In the genomic region with DNA sequence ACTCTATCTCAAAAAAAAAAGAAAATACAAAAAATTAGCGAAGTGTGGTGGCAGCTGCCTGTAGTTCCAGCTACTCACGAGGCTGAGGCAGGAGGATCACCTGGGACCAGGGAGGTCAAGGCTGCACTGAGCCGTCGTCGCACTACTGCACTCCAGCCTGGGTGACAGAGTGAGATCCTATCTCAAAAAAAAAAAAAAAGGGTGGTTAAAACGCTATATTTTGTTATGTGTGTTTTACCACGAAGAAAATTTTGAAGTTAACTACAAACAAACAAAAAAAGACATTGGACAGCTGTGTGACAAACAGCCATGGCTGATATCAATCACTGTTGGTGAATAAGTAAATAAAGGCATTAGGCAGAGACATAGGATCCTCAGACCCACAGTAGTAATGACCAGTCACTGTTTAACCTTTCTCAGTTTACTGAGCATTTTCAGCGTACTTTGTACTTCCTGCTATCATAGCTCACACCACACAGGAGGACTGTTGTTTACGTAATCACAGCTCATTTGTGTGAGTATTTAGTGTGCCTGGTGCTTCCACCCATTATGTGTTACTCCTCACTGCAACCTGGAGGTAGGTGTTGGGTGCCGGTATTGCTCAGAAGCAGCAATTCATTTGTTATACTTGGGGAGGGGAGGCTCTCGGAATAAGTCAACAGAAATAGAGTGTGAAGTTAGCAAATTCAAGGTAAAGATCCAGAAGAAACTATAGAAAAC, we compare ENCODE assay signal across 18 cellular contexts. TPM values are rescaled to one million over a fixed set of nuclear protein-coding genes. Genes with fewer than 3 reads are reported as not detected.
DNase-seq lines count a peak whose midpoint lies in the region; ATAC-seq and TF ChIP-seq lines count a peak whose summit lies in the region.
"Had no signal": no experiment of that assay in that cellular context is flagged by ENCODE, and none has a peak within 500 bp of the region (broad histone marks: within the 10 kb centered on the region; RNA-seq: fewer than 3 reads in every experiment).

No MANE protein-coding gene starts in this region.

- H2AK5ac ChIP-seq in mesendoderm (ENCODE audit: low read length), result no peak overlapping the region

- H3K36me3 ChIP-seq in Panc1 (ENCODE audit: control insufficient read depth, insufficient read depth, low read length) (no peaks in the 10 kb centered on the region), mesendoderm (ENCODE audit: control insufficient read depth, insufficient read depth, low read length) (no peaks in the 10 kb centered on the region)
- no peaks in the 10 kb centered on the region for H3K36me3 ChIP-seq in CD8-positive, alpha-beta memory T cell (ENCODE audit: insufficient read depth, low read length)
- H3K36me3 ChIP-seq: heart right ventricle, tibial nerve had no signal

- no peak overlapping the region for H3K23ac ChIP-seq in mesendoderm (ENCODE audit: low read length)

- no peaks in the 10 kb centered on the region for H3K9me3 ChIP-seq in Panc1 (ENCODE audit: control insufficient read depth, insufficient read depth, low read depth, low read length)
- no peaks in the 10 kb centered on the region for H3K9me3 ChIP-seq in CD8-positive, alpha-beta memory T cell (ENCODE audit: low read length)
- H3K9me3 ChIP-seq: heart right ventricle, tibial nerve had no signal

- H3K27me3 Mint-ChIP-seq in CD8-positive, alpha-beta memory T cell, result peaks cover 3 to 6% of the 10 kb centered on the region in 2 donors

- H3K4me3 ChIP-seq in Panc1 (ENCODE audit: low read depth in 2 of 2, low read length in 2 of 2) (no peak overlapping the region), mesendoderm (ENCODE audit: low read length) (no peak overlapping the region), lower leg skin (ENCODE audit: low read depth, poor library complexity, severe bottlenecking) (no peak overlapping the region)
- H3K4me3 ChIP-seq in CD8-positive, alpha-beta memory T cell (ENCODE audit: low read length), result no peak overlapping the region
- H3K4me3 ChIP-seq: heart right ventricle, lung, tibial nerve had no signal

- no peaks in the 10 kb centered on the region for H3K79me1 ChIP-seq in mesendoderm (ENCODE audit: low read length)

- intact Hi-C loops in Panc1 (cut with micrococcal nuclease; ENCODE audit: unreplicated experiment), result no loop called here
- intact Hi-C loops in lower leg skin (cut with DNase I; ENCODE audit: low total_unique reads), result no loop called here

- BruUV-seq in Panc1 (replicated peaks; lab: Mats Ljungman, UMichigan), result no TSS peak

- CTCF ChIA-PET in Panc1 (lab: Charles Lee), result no interaction called here
- CTCF ChIA-PET in CD8-positive, alpha-beta memory T cell (lab: Charles Lee), result no interaction called here

- no peak overlapping the region for H3K56ac ChIP-seq in mesendoderm (ENCODE audit: low read length)

- H2BK15ac ChIP-seq in mesendoderm (replicated peaks; ENCODE audit: low read depth), result no peak overlapping the region

- peak overlapping the region in 1 of 8 donors; percentile 12 for H3K27ac Mint-ChIP-seq in CD8-positive, alpha-beta memory T cell

- no peak overlapping the region for H3K4me3 Mint-ChIP-seq in CD8-positive, alpha-beta memory T cell
- H3K4me3 Mint-ChIP-seq: activated T-cell treated with anti-CD3 and anti-CD28 coated beads, Interleukin-2, amount 50 U/mL, for 4 hours had no signal

- no peak overlapping the region for H2BK120ac ChIP-seq in mesendoderm (ENCODE audit: low read depth, low read length)

- H2BK5ac ChIP-seq in mesendoderm (ENCODE audit: low read length), result no peak overlapping the region

- H3K9ac ChIP-seq in mesendoderm (ENCODE audit: low read length), result no peak overlapping the region

- no peak overlapping the region for H3K18ac ChIP-seq in mesendoderm (ENCODE audit: low read length)

- no peak overlapping the region for H3K4me2 ChIP-seq in mesendoderm (ENCODE audit: low read length)

- no peaks in the 10 kb centered on the region for H3K36me3 Mint-ChIP-seq in CD8-positive, alpha-beta memory T cell

- no peak for TF ChIP-seq POLR2A in lower leg skin (IDR thresholded peaks at IDR 0.05)

- H3K27ac ChIP-seq in Panc1 (ENCODE audit: low read length) (no peak overlapping the region), mesendoderm (ENCODE audit: low read depth, low read length) (no peak overlapping the region)
- no peak overlapping the region for H3K27ac ChIP-seq in CD8-positive, alpha-beta memory T cell (ENCODE audit: low read depth, low read length)
- H3K27ac ChIP-seq: heart right ventricle, tibial nerve had no signal

- POLR2A ChIA-PET in Panc1 (lab: Charles Lee), result no interaction called here
- POLR2A ChIA-PET in CD8-positive, alpha-beta memory T cell (lab: Charles Lee), result no interaction called here

- H4K5ac ChIP-seq in mesendoderm (ENCODE audit: low read length), result no peak overlapping the region

- peak; percentile 28; the same call in 1 of the 2 replicates for ATAC-seq in Panc1
- ATAC-seq in GM21529 (IDR thresholded peaks at IDR 0.05; ENCODE audit: unreplicated experiment), result no peak
- ATAC-seq: activated T-cell treated with anti-CD3 and anti-CD28 coated beads, Interleukin-2, amount 50 U/mL, for 4 hours; heart right ventricle; SK-N-SH treated with all-trans-retinoic acid at 6 μM for 48 hours had no signal

- H4K8ac ChIP-seq in mesendoderm (ENCODE audit: low read depth, low read length), result no peak overlapping the region

- peaks cover 0 to under 1% (median 0%) of the 10 kb centered on the region in 5 donors for H3K9me3 Mint-ChIP-seq in CD8-positive, alpha-beta memory T cell
- H3K9me3 Mint-ChIP-seq: activated T-cell treated with anti-CD3 and anti-CD28 coated beads, Interleukin-2, amount 50 U/mL, for 4 hours had no signal

- no peak for TF ChIP-seq CTCF in Panc1 (IDR thresholded peaks at IDR 0.05)
- no peak for TF ChIP-seq CTCF in lower leg skin (IDR thresholded peaks at IDR 0.05)

- in situ Hi-C loops in Panc1 (cut with HindIII; ENCODE audit: low pct_unique_long_range_greater_than_20kb, low sequenced_read_pairs), result no loop called here

- H3K4ac ChIP-seq in mesendoderm (ENCODE audit: low read depth, low read length), result no peak overlapping the region

- WGBS in mesendoderm (ENCODE audit: extremely low coverage, insufficient coverage, low lambda C conversion rate), result no CpG with 5 or more reads among the region's 11 CpGs
- WGBS in lower leg skin, 2 donors, result 80 to 83% methylated on average over 11 of the region's 11 CpGs

- no peaks in the 10 kb centered on the region for H3K4me1 Mint-ChIP-seq in CD8-positive, alpha-beta memory T cell

- H3K27me3 ChIP-seq in Panc1 (ENCODE audit: control insufficient read depth, insufficient read depth, low read length) (no peaks in the 10 kb centered on the region), mesendoderm (ENCODE audit: insufficient read depth, low read length, poor library complexity) (no peaks in the 10 kb centered on the region)
- no peaks in the 10 kb centered on the region for H3K27me3 ChIP-seq in CD8-positive, alpha-beta memory T cell (ENCODE audit: insufficient read depth, low read length, poor library complexity, severe bottlenecking)
- H3K27me3 ChIP-seq: heart right ventricle, tibial nerve had no signal

- no peaks in the 10 kb centered on the region for H3K79me2 ChIP-seq in mesendoderm (ENCODE audit: control insufficient read depth, insufficient read depth, low read length)

- H3K4me1 ChIP-seq in Panc1 (ENCODE audit: control insufficient read depth, insufficient read depth, low read length) (no peaks in the 10 kb centered on the region), mesendoderm (ENCODE audit: control insufficient read depth, low read depth, low read length) (no peaks in the 10 kb centered on the region)
- no peaks in the 10 kb centered on the region for H3K4me1 ChIP-seq in CD8-positive, alpha-beta memory T cell (ENCODE audit: insufficient read depth, low read length)
- H3K4me1 ChIP-seq: tibial nerve had no signal

- DNase-seq in NCI-H526 (lab: John Stamatoyannopoulos, UW), result peak; percentile 36 to 59
- no peak for DNase-seq in NCI-H526 treated with DMSO at 0.1 percent for 48 hours (lab: John Stamatoyannopoulos, UW)
- no peak for DNase-seq in Panc1 (ENCODE audit: low read depth, low spot score)
- peak; percentile 23 for DNase-seq in kidney glomerular epithelial cell (lab: John Stamatoyannopoulos, UW)
- DNase-seq in CD8-positive, alpha-beta memory T cell, result no peak
- no peak for DNase-seq in mesendoderm
- no peak for DNase-seq in lower leg skin (ENCODE audit: low spot score in 2 of 2)
- DNase-seq: activated T-cell treated with anti-CD3 and anti-CD28 coated beads, Interleukin-2, amount 50 U/mL, for 4 hours; amygdala; effector memory CD4-positive, alpha-beta T cell; GOT3; heart right ventricle; occipital lobe; stimulated activated CD4-positive, alpha-beta T cell treated with anti-CD3 and anti-CD28 coated beads, Interleukin-15, amount 100 ng/mL, for 24 hours had no signal

RNA-seq across cellular contexts. Expression of a gene that starts 55.4 kb away (rescaled TPM):
- total RNA-seq in Panc1 (2021; ENCODE audit: unreplicated experiment), result 152 TPM
- 122 TPM for polyA plus RNA-seq in Panc1 (2012; ENCODE audit: insufficient read length)
- total RNA-seq in CD8-positive, alpha-beta memory T cell, result 10 to 100 TPM; 66.6 to 67.4 TPM
- polyA plus RNA-seq in CD8-positive, alpha-beta memory T cell, result 13.7 TPM
- polyA plus RNA-seq in mesendoderm (2013, experiment 1 of 2), result 50.7 TPM
- polyA plus RNA-seq in mesendoderm (2013, experiment 2 of 2), result 49.9 TPM
- total RNA-seq in lower leg skin, result 10 to 100 TPM; 49.3 to 56.8 (median 50.4) TPM

Comparison
In these comparisons a context has a peak if more than half of its experiments do, and no peak if none do; other contexts are left out.
1. DNase-seq: peak in NCI-H526 (2 of 2) and kidney glomerular epithelial cell (single experiment); none in NCI-H526 treated with DMSO at 0.1 percent for 48 hours (single experiment), Panc1 (single experiment), CD8-positive, alpha-beta memory T cell (0 of 5), mesendoderm (single experiment) and lower leg skin (0 of 2).